In the genomic region with DNA sequence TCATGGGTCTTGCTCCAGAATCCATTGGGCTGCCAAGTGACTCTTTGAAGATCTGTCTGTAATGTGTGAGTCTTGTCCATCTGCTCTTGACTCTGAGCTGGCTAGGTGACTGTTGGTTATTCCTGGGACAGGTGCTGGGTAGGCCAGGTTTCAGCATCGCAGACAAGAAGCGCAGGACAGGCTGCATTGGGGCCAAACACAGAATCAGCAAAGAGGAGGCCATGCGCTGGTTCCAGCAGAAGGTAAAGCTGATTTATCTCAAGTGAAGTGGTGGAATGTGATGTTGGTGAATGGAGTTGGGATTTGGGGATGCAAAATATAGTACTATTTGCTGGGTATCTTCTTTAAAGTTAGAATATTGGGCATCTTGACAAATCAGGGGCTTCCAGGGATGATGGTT, we compare ENCODE assay signal across 14 cellular contexts. TPM values are rescaled to one million over a fixed set of nuclear protein-coding genes. Genes with fewer than 3 reads are reported as not detected.
DNase-seq lines count a peak whose midpoint lies in the region; ATAC-seq, FAIRE-seq and TF ChIP-seq lines count a peak whose summit lies in the region.
"Had no signal": no experiment of that assay in that cellular context is flagged by ENCODE, and none has a peak within 500 bp of the region (broad histone marks: within the 10 kb centered on the region; RNA-seq: fewer than 3 reads in every experiment).

No MANE protein-coding gene starts in this region.

- H3K79me2 ChIP-seq in DND-41 (ENCODE audit: insufficient read depth, low read length), result peaks cover 85% of the 10 kb centered on the region
- peaks cover 74% of the 10 kb centered on the region for H3K79me2 ChIP-seq in Karpas-422 (ENCODE audit: low read length)

- H3K4me1 ChIP-seq in DND-41 (ENCODE audit: insufficient read depth, low read length), result peaks cover 55% of the 10 kb centered on the region
- H3K4me1 ChIP-seq in Karpas-422 (ENCODE audit: low read length), result peaks cover 26% of the 10 kb centered on the region
- peaks cover 11 to 39% (median 17%) of the 10 kb centered on the region in 3 donors for H3K4me1 ChIP-seq in pancreas

- DNase-seq in DND-41 (no peak), Karpas-422 (no peak), chondrocyte (ENCODE audit: low spot score) (no peak), progenitor cell of endocrine pancreas (ENCODE audit: low spot score, unreplicated experiment) (no peak), SHP77 (lab: John Stamatoyannopoulos, UW) (no peak), pancreas (no peak), GM12891 (ENCODE audit: insufficient read length, low spot score) (no peak)
- DNase-seq: activated CD8-positive, alpha-beta memory T cell treated with anti-CD3 and anti-CD28 coated beads, Interleukin-2, amount 10 ng/mL, durations not matched to agents 7 days and 5 days; effector CD8-positive, alpha-beta T cell; foreskin melanocyte; NCI-H146; NCI-H526 had no signal

- H3K27me3 Mint-ChIP-seq in chondrocyte (ENCODE audit: low read depth), result no peaks in the 10 kb centered on the region
- H3K27me3 Mint-ChIP-seq in progenitor cell of endocrine pancreas, result no peaks in the 10 kb centered on the region
- H3K27me3 Mint-ChIP-seq: activated CD8-positive, alpha-beta memory T cell treated with anti-CD3 and anti-CD28 coated beads, Interleukin-2, amount 10 ng/mL, durations not matched to agents 7 days and 5 days had no signal

- H3K9me3 ChIP-seq in DND-41 (ENCODE audit: insufficient read depth, low read length, severe bottlenecking) (no peaks in the 10 kb centered on the region), Karpas-422 (ENCODE audit: low read length) (0 out of 2 replicates have a peak, but pooled peaks cover 2% of the 10 kb centered on the region), pancreas (no peaks in the 10 kb centered on the region)
- H3K9me3 ChIP-seq: ascending aorta had no signal

- H3K27me3 ChIP-seq in DND-41 (ENCODE audit: insufficient read depth, low read length, poor library complexity) (no peaks in the 10 kb centered on the region), Karpas-422 (ENCODE audit: low read length) (no peaks in the 10 kb centered on the region), pancreas (no peaks in the 10 kb centered on the region)
- H3K27me3 ChIP-seq: ascending aorta had no signal

- H2AFZ ChIP-seq in DND-41 (ENCODE audit: low read depth, low read length) (no peak overlapping the region), Karpas-422 (ENCODE audit: low read length) (no peak overlapping the region)

- FAIRE-seq in pancreas (lab: Jason Lieb, UNC), result no peak
- no peak for FAIRE-seq in GM12891 (lab: Jason Lieb, UNC)

- no peak for TF ChIP-seq POLR2A in GM12891 (IDR thresholded peaks at IDR 0.05; ENCODE audit: low read depth, low read length)

- H3K27ac ChIP-seq in DND-41 (ENCODE audit: low read length), result no peak overlapping the region
- no peak overlapping the region for H3K27ac ChIP-seq in Karpas-422 (ENCODE audit: low read length)
- no peak overlapping the region for H3K27ac ChIP-seq in pancreas
- H3K27ac ChIP-seq: ascending aorta, RWPE1 had no signal

- H4K20me1 ChIP-seq in DND-41 (ENCODE audit: insufficient read depth, low read length), result peaks cover 76% of the 10 kb centered on the region
- peaks cover 78% of the 10 kb centered on the region for H4K20me1 ChIP-seq in Karpas-422 (ENCODE audit: insufficient read depth, low read depth, low read length)

- H3K9me2 ChIP-seq in Karpas-422 (replicated peaks; ENCODE audit: insufficient read depth, low read length), result no peaks in the 10 kb centered on the region

- H3K4me1 Mint-ChIP-seq in chondrocyte (ENCODE audit: low read depth), result peaks cover 61% of the 10 kb centered on the region
- H3K4me1 Mint-ChIP-seq in progenitor cell of endocrine pancreas (ENCODE audit: low read depth), result peaks cover 40% of the 10 kb centered on the region

- no peak for TF ChIP-seq CTCF in DND-41 (IDR thresholded peaks at IDR 0.05; ENCODE audit: borderline replicate concordance, extremely low read depth, low read length, poor library complexity, severe bottlenecking)
- TF ChIP-seq CTCF in chondrocyte (IDR thresholded peaks at IDR 0.05), result no peak
- no peak for TF ChIP-seq CTCF in progenitor cell of endocrine pancreas (IDR thresholded peaks at IDR 0.05; ENCODE audit: unreplicated experiment)
- TF ChIP-seq CTCF in pancreas (IDR thresholded peaks at IDR 0.05), result no peak

- no peak overlapping the region for H3K4me3 ChIP-seq in DND-41 (ENCODE audit: low read depth in 1 of 2, low read length in 2 of 2)
- H3K4me3 ChIP-seq in Karpas-422 (ENCODE audit: low read length), result no peak overlapping the region
- H3K4me3 ChIP-seq in pancreas, result no peak overlapping the region
- H3K4me3 ChIP-seq: ascending aorta had no signal

- intact Hi-C loops in pancreas (cut with DNase I), result loop anchor here in 2 of 3 donors (5.0 to 10.0 kb wide), 2 partner anchors 47 to 49 kb away; a partner anchor contains a TSS

- H3K4me2 ChIP-seq in DND-41 (ENCODE audit: insufficient read depth, low read length), result peak overlapping the region; percentile 97; the same call in 1 of the 2 replicates
- H3K4me2 ChIP-seq in Karpas-422 (ENCODE audit: low read depth, low read length, poor library complexity, severe bottlenecking), result peak overlapping the region; percentile 8

- H3K36me3 ChIP-seq in DND-41 (ENCODE audit: insufficient read depth, low read length) (peaks cover 89% of the 10 kb centered on the region), Karpas-422 (ENCODE audit: insufficient read depth, low read length) (peaks cover 81% of the 10 kb centered on the region), pancreas (peaks cover 2 to 57% (median 42%) of the 10 kb centered on the region in 3 donors)

- WGBS in pancreas, 2 donors, result 91 to 99% methylated on average over 3 of the region's 3 CpGs

- peaks cover 51% of the 10 kb centered on the region for H3K36me3 Mint-ChIP-seq in chondrocyte (ENCODE audit: low read depth)
- peaks cover 50% of the 10 kb centered on the region for H3K36me3 Mint-ChIP-seq in progenitor cell of endocrine pancreas (ENCODE audit: insufficient read depth)

- ATAC-seq in DND-41 (ENCODE audit: insufficient read depth, low read depth), result no peak
- ATAC-seq in pancreas, result no peak
- ATAC-seq: activated CD8-positive, alpha-beta memory T cell treated with anti-CD3 and anti-CD28 coated beads, Interleukin-2, amount 10 ng/mL, durations not matched to agents 7 days and 5 days had no signal

- H3K9me3 Mint-ChIP-seq in chondrocyte (ENCODE audit: low read depth) (no peaks in the 10 kb centered on the region), progenitor cell of endocrine pancreas (ENCODE audit: low read depth) (no peaks in the 10 kb centered on the region)

- H3K27ac Mint-ChIP-seq in chondrocyte (ENCODE audit: unreplicated experiment) (peak overlapping the region; percentile 11), progenitor cell of endocrine pancreas (peak overlapping the region; percentile 68)
- H3K27ac Mint-ChIP-seq: activated CD8-positive, alpha-beta memory T cell treated with anti-CD3 and anti-CD28 coated beads, Interleukin-2, amount 10 ng/mL, durations not matched to agents 7 days and 5 days had no signal

- H3K9ac ChIP-seq in DND-41 (ENCODE audit: low read depth, low read length), result no peak overlapping the region
- no peak overlapping the region for H3K9ac ChIP-seq in Karpas-422 (ENCODE audit: low read length)

- H3K4me3 Mint-ChIP-seq in chondrocyte (ENCODE audit: unreplicated experiment) (no peak overlapping the region), progenitor cell of endocrine pancreas (ENCODE audit: low read depth) (no peak overlapping the region)
- H3K4me3 Mint-ChIP-seq: activated CD8-positive, alpha-beta memory T cell treated with anti-CD3 and anti-CD28 coated beads, Interleukin-2, amount 10 ng/mL, durations not matched to agents 7 days and 5 days had no signal

TF ChIP-seq in GM12891, 5 proteins besides CTCF, POLR2A, EP300 and RAD21:
- TF ChIP-seq POLR2AphosphoS5 (IDR thresholded peaks at IDR 0.05; ENCODE audit: low read depth, low read length) (no peak), PAX5 (IDR thresholded peaks at IDR 0.05; ENCODE audit: insufficient read depth, low read length, severe bottlenecking) (no peak), TAF1 (IDR thresholded peaks at IDR 0.05; ENCODE audit: low read depth, low read length) (no peak), POU2F2 (IDR thresholded peaks at IDR 0.05; ENCODE audit: low read depth, low read length) (no peak), SPI1 (IDR thresholded peaks at IDR 0.05; ENCODE audit: low read depth, low read length) (no peak)

RNA-seq across cellular contexts. Expression of a gene that starts 4.1 kb away (rescaled TPM):
- 1,479 and 2,277 TPM in 2 replicates for total RNA-seq in Karpas-422 (2014; rRNA removed; shearing (Covaris generic); ENCODE audit: low replicate concordance)
- total RNA-seq in chondrocyte (485 to 589 TPM (median 492 TPM) in 3 replicates), progenitor cell of endocrine pancreas (1,136 and 1,157 TPM in 2 replicates), pancreas (100 to 1,000 TPM; 511 to 819 (median 681) TPM)
- 1,000 to 10,000 TPM; 1,351 to 1,484 TPM for polyA plus RNA-seq in pancreas
- polyA plus RNA-seq in GM12891 (2012; ENCODE audit: low read depth, missing spikeins), result 6,058 TPM

RNA-seq across cellular contexts. Expression of a gene that starts 47.6 kb away (rescaled TPM):
- 14.6 and 16.9 TPM in 2 replicates for total RNA-seq in Karpas-422 (2014; rRNA removed; shearing (Covaris generic); ENCODE audit: low replicate concordance)
- total RNA-seq in chondrocyte (41.7 to 47.8 TPM (median 42.9 TPM) in 3 replicates), progenitor cell of endocrine pancreas (37.5 and 40.8 TPM in 2 replicates), pancreas (10 to 100 TPM; 23.5 to 33.9 (median 27.0) TPM)
- polyA plus RNA-seq in pancreas, result 10 to 100 TPM; 10.6 to 13.8 TPM
- 25.3 TPM for polyA plus RNA-seq in GM12891 (2012; ENCODE audit: low read depth, missing spikeins)
